8 cellular contexts compared by ENCODE assay signal in the genomic region with DNA sequence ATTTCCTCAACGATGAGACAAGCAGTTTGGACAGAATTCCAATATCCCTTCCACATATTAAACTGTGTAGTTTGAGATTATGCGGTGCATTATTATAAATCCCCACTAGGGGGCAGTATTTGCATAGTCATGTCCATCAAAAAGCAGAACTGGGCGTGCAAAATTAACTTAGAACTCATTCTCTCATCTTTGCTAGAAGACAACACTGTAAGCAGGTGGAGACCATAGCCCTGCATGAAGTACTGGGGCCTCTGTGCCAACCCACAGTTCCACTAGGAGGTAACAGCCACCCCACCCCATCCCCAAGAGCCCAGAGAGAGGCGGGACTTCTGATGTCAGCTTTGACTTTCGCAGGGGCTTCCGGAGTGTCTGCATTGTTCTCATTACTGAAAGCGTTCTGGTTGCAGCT.
A peak's percentile ranks its signal among the peaks of the same experiment; 100 is the strongest.
DNase-seq lines count a peak whose midpoint lies in the region; ATAC-seq and TF ChIP-seq lines count a peak whose summit lies in the region.

No MANE protein-coding gene starts in this region.

- H3K4me3 ChIP-seq in AG04450 (ENCODE audit: low read depth, low read length) (no peak overlapping the region), GM12864 (ENCODE audit: low read depth, low read length) (no peak overlapping the region), NB4 (ENCODE audit: low read depth, low read length) (no peak overlapping the region), vagina (no peak overlapping the region)

- H3K27me3 ChIP-seq in AG04450 (ENCODE audit: control insufficient read depth, insufficient read depth, low read length) (no peaks in the 10 kb centered on the region), vagina (no peaks in the 10 kb centered on the region)

- in situ Hi-C loops in SK-MEL-5 (cut with HindIII; ENCODE audit: low pct_unique_long_range_greater_than_20kb, low sequenced_read_pairs): no loop called here

- no peak for ATAC-seq in HG03108 (IDR thresholded peaks at IDR 0.05; ENCODE audit: unreplicated experiment)

- POLR2A ChIA-PET in AG04450 (lab: Yijun Ruan, JAX): no interaction called here

- TF ChIP-seq CTCF in AG04450 (IDR thresholded peaks at IDR 0.05; ENCODE audit: low read depth, low read length) (peak; percentile 70), GM12864 (IDR thresholded peaks at IDR 0.05; ENCODE audit: low read depth, low read length, missing control alignments) (peak; percentile 70), NB4 (IDR thresholded peaks at IDR 0.05; ENCODE audit: low read depth, low read length) (peak; percentile 62), vagina (IDR thresholded peaks at IDR 0.05) (peak; percentile 71 to 89 (median 88))

- no peaks in the 10 kb centered on the region for H3K36me3 ChIP-seq in vagina

- no peak for TF ChIP-seq POLR2A in NB4 (IDR thresholded peaks at IDR 0.05; ENCODE audit: extremely low read depth, insufficient read length)
- TF ChIP-seq POLR2A in vagina (IDR thresholded peaks at IDR 0.05): no peak

- intact Hi-C loops in vagina (cut with DNase I): loop anchor here (5.0 to 10.0 kb wide), 2 partner anchors 657 to 724 kb away; no protein-coding TSS in a partner anchor

- H3K9me3 ChIP-seq in AG04450 (ENCODE audit: control insufficient read depth, insufficient read depth, low read length) (no peaks in the 10 kb centered on the region), vagina (no peaks in the 10 kb centered on the region)

- CTCF ChIA-PET in AG04450 (lab: Charles Lee): interaction anchor here (0.6 to 2.9 kb wide), 23 partner anchors 9 to 718 kb away, joined by 3 to 27 read pairs (median 4); no protein-coding TSS in a partner anchor

- peak; percentile 29 for DNase-seq in AG04450 (ENCODE audit: low read depth, low spot score)
- DNase-seq in GM12864 (ENCODE audit: low read depth): peak; percentile 7
- peak; percentile 73 for DNase-seq in NB4 (ENCODE audit: low read depth)
- DNase-seq in SK-MEL-5 (ENCODE audit: low read depth, low spot score): peak; percentile 84
- peak; percentile 55 for DNase-seq in ecto neural progenitor cell (ENCODE audit: low spot score)
- peak; percentile 67 to 76 for DNase-seq in lung microvascular endothelial cell (ENCODE audit: low read depth in 2 of 2)
- no peak for DNase-seq in vagina (ENCODE audit: extremely low spot score in 2 of 2)

- H3K4me1 ChIP-seq in vagina: no peaks in the 10 kb centered on the region

- H3K27ac ChIP-seq in AG04450 (ENCODE audit: low read depth, low read length): no peak overlapping the region
- no peak overlapping the region for H3K27ac ChIP-seq in vagina

Comparison
In these comparisons a context has a peak if more than half of its experiments do, and no peak if none do; other contexts are left out.
1. DNase-seq: peak in AG04450 (single experiment), GM12864 (single experiment), NB4 (single experiment), SK-MEL-5 (single experiment), ecto neural progenitor cell (single experiment) and lung microvascular endothelial cell (2 of 2); none in vagina (0 of 2).
2. Peak in every context shown above with its lines, with median percentiles within 50 percentile points of each other: CTCF ChIP-seq.